22 cellular contexts compared by ENCODE assay signal in the genomic region with DNA sequence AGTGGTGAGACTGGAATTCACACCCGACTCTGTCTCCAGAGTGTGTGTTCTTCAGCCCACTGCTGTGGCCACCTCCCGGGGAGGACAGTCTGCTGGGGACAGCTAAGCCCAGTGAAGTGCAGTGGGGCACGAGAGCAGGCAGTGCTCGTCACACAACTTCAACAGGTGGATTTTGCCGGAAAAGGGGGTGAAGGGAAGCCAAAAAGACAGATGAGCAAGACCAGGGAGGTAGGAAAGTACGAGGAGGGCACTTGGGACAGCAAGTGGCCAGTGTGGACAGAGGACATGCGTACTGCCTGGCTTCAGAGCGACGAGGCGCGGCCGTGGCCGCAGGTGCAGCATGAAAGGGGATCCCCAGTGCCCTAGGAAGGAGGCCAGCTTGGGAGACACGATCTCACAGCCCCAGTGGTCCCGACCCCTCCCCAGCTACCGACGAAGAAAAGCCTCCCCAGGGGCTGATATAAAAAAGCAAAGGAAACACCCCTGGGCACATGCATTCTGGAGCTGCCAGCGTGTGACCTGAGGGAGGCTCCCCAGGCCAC.
"Had no signal": no experiment of that assay in that cellular context is flagged by ENCODE, and none has a peak within 500 bp of the region (broad histone marks: within the 10 kb centered on the region; RNA-seq: fewer than 3 reads in every experiment).

No MANE protein-coding gene starts in this region.

- ATAC-seq: activated CD8-positive, alpha-beta memory T cell treated with anti-CD3 and anti-CD28 coated beads, Interleukin-2, amount 10 ng/mL, durations not matched to agents 7 days and 5 days; activated CD8-positive, alpha-beta T cell treated with anti-CD3 and anti-CD28 coated beads, Interleukin-2, amount 10 ng/mL, durations not matched to agents 7 days and 5 days; T-helper 17 cell; WTC11 had no signal

- DNase-seq: activated CD4-positive, alpha-beta T cell treated with anti-CD3 and anti-CD28 coated beads for 48 hours; activated CD4-positive, alpha-beta T cell treated with anti-CD3 and anti-CD28 coated beads, Interleukin-2, amount 50 U/mL, for 4 hours; activated CD4-positive, CD25-positive, alpha-beta regulatory T cell treated with anti-CD3 and anti-CD28 coated beads, Interleukin-2, amount 50 U/mL, for 72 hours; activated CD8-positive, alpha-beta memory T cell treated with anti-CD3 and anti-CD28 coated beads, Interleukin-2, amount 10 ng/mL, durations not matched to agents 7 days and 5 days; activated CD8-positive, alpha-beta T cell treated with anti-CD3 and anti-CD28 coated beads, Interleukin-2, amount 10 ng/mL, durations not matched to agents 7 days and 5 days; activated gamma-delta T cell; activated naive CD4-positive, alpha-beta T cell treated with anti-CD3 and anti-CD28 coated beads for 36 hours; activated T-cell treated with anti-CD3 and anti-CD28 coated beads, Interleukin-2, amount 50 U/mL, for 24 hours; amygdala; KG1; NCI-H1048; NCI-H2029; NCI-H2107; NCI-H2171 treated with DMSO at 0.1 percent for 48 hours; NCI-H226; NCI-H510A; NCI-H526 treated with DMSO at 0.1 percent for 48 hours; NCI-H82; SIG-M5; T-helper 17 cell; T-helper 9 cell had no signal
